22 cellular contexts compared by ENCODE assay signal in the genomic region with DNA sequence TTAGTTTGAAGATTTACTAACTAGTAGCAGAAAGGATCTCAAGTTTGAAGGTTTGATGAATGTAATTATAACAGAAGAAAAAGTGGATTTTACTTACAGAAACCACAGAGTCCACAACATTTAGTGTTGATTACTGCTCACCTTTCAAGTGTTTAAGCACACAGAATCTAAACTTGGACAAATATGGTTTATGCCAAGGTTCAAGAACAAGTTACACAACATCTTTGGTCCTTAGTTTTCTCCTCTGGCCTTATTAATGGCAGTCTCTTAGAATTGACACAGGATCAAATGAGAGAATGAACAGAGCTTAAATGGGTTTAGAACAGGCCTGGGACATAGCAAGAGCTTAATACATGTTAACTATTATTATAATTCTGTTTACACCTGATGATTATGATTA.
"Had no signal": no experiment of that assay in that cellular context is flagged by ENCODE, and none has a peak within 500 bp of the region (broad histone marks: within the 10 kb centered on the region; RNA-seq: fewer than 3 reads in every experiment).

No MANE protein-coding gene starts in this region.

- H3K9me3 ChIP-seq: mucosa of descending colon, ovary, sigmoid colon, suprapubic skin, thoracic aorta, tibial artery, uterus had no signal

- H3K36me3 ChIP-seq: left ventricle myocardium inferior, ovary, right atrium auricular region, sigmoid colon, spleen, suprapubic skin, thoracic aorta, tibial artery, uterus had no signal

- H3K4me1 ChIP-seq: left ventricle myocardium inferior, right atrium auricular region, sigmoid colon, spleen, suprapubic skin, tibial artery, uterus had no signal

- H3K27me3 ChIP-seq: ovary, right atrium auricular region, sigmoid colon, spleen, suprapubic skin, tibial artery, uterus had no signal

- ATAC-seq: left cardiac atrium; mucosa of descending colon; naive thymus-derived CD4-positive, alpha-beta T cell; natural killer cell treated with Interleukin-12 subunit alpha and Interleukin-12 subunit beta and Interleukin-15 and Interleukin-18, amount 100 ng/mL, for 72 hours; stimulated activated effector memory CD8-positive, alpha-beta T cell treated with anti-CD3 and anti-CD28 coated beads, Interleukin-12 subunit alpha, Interleukin-12 subunit beta, amount 100 ng/mL, for 72 hours had no signal

- DNase-seq: hippocampal formation; kidney glomerular epithelial cell; left cardiac atrium; left ventricle myocardium inferior; midbrain; mucosa of descending colon; naive thymus-derived CD4-positive, alpha-beta T cell; ovary; sigmoid colon; small intestine; spleen; stimulated activated CD4-positive, alpha-beta T cell treated with anti-CD3 and anti-CD28 coated beads, Interleukin-4, amount 100 ng/mL, for 24 hours; stimulated activated naive CD4-positive, alpha-beta T cell; tibial artery; trophoblast cell; uterus had no signal

- H3K4me3 ChIP-seq: left ventricle myocardium inferior, mucosa of descending colon, ovary, right atrium auricular region, sigmoid colon, spleen, suprapubic skin, thoracic aorta, tibial artery, uterus had no signal

- FAIRE-seq: keratinocyte, small intestine had no signal

- H3K27ac ChIP-seq: left ventricle myocardium inferior, ovary, right atrium auricular region, sigmoid colon, spleen, suprapubic skin, thoracic aorta, tibial artery, uterus had no signal
